In the genomic region with DNA sequence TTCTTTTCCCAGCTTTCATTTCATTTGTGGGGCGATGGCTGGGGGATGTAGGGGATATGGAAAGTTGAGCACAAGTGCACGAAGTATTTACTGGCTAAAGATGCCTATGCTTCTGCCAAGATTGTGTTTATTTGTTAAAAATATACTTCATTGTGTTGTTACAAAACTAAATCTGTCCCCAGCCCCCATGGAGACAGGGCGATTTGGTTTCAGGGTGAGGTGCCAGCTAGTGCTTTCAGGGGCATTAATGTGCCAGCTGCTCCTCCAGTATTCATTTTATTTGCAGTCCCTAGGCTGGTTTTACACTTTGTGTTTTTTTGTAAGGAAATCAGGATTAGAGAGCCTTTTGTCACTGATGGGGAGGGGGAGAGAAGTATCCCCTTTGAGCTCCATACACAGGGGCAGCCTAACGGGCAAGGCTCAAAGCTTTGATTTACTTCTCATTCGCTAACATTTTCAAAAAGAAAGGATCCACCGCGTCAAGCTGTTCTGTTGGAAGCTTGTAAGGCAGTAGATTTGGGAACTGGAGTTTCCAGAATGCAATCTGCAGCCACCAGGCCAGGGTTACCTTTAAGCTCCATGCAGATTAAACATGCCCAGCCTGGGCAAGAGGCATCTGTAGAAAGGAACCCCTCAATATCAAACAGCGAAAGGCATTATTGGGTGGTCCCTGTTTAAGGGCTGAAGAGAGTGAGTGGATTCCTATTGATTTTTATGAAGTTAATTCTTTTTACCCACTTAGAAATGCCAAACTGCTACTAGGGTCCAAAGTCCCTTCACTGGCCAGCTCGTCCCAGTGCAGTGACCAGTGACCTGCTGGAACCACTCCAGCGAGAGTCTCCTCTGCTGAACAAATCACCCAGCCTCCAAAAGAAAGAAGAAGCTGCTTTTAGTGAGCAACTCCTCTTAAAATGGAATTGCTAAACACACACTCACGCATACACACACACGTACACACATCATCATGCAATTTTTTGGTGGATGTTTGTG, we compare ENCODE assay signal across 9 cellular contexts.
DNase-seq lines count a peak whose midpoint lies in the region; ATAC-seq and TF ChIP-seq lines count a peak whose summit lies in the region.
"Had no signal": no experiment of that assay in that cellular context is flagged by ENCODE, and none has a peak within 500 bp of the region (broad histone marks: within the 10 kb centered on the region; RNA-seq: fewer than 3 reads in every experiment).

No MANE protein-coding gene starts in this region.

- H3K27me3 ChIP-seq in upper lobe of left lung: no peaks in the 10 kb centered on the region
- H3K27me3 ChIP-seq in PC-9 (ENCODE audit: insufficient read depth, low read depth): no peaks in the 10 kb centered on the region

- H3F3A ChIP-seq in PC-9 (ENCODE audit: insufficient read depth, low read depth): no peaks in the 10 kb centered on the region

- peaks cover 25% of the 10 kb centered on the region for H3K4me1 ChIP-seq in mucosa of descending colon (ENCODE audit: low read depth)
- peaks cover 30 to 43% (median 41%) of the 10 kb centered on the region in 4 donors for H3K4me1 ChIP-seq in upper lobe of left lung
- H3K4me1 ChIP-seq in PC-9 (replicated peaks; ENCODE audit: insufficient read depth): no peaks in the 10 kb centered on the region

- H3K9me2 ChIP-seq in PC-9 (ENCODE audit: insufficient read depth): no peaks in the 10 kb centered on the region

- intact Hi-C loops in mucosa of descending colon (cut with DNase I, micrococcal nuclease) (loop anchor here in 1 of 2 donors (5.0 kb wide), 1 partner anchor 48 kb away; no protein-coding TSS in a partner anchor), PC-9 (cut with micrococcal nuclease; ENCODE audit: unreplicated experiment) (no loop called here)

- peak overlapping the region; percentile 37 for H3K27ac ChIP-seq in angular gyrus (ENCODE audit: low read depth, low read length)
- H3K27ac ChIP-seq in upper lobe of left lung: peak overlapping the region; percentile 78 to 84 (median 81)
- no peak overlapping the region for H3K27ac ChIP-seq in PC-9

- H3K36me3 ChIP-seq in mucosa of descending colon (ENCODE audit: low read depth) (no peaks in the 10 kb centered on the region), upper lobe of left lung (no peaks in the 10 kb centered on the region), PC-9 (ENCODE audit: low read depth) (no peaks in the 10 kb centered on the region)

- no peak overlapping the region for H3K4me2 ChIP-seq in PC-9

- H3K9me3 ChIP-seq in mucosa of descending colon (no peaks in the 10 kb centered on the region), upper lobe of left lung (no peaks in the 10 kb centered on the region), PC-9 (ENCODE audit: insufficient read depth, low read depth) (no peaks in the 10 kb centered on the region)

- ATAC-seq in mucosa of descending colon (peak; percentile 42), upper lobe of left lung (ENCODE audit: low FRiP score in 2 of 2) (peak in 1 of 2 donors; percentile 50)

- no peak overlapping the region for H3K4me3 ChIP-seq in mucosa of descending colon
- no peak overlapping the region for H3K4me3 ChIP-seq in upper lobe of left lung
- H3K4me3 ChIP-seq in PC-9: no peak overlapping the region

- no peak for TF ChIP-seq CTCF in mucosa of descending colon (IDR thresholded peaks at IDR 0.05)
- TF ChIP-seq CTCF in upper lobe of left lung (IDR thresholded peaks at IDR 0.05): no peak
- TF ChIP-seq CTCF in PC-9 (conservative IDR thresholded peaks at IDR 0.05): no peak

- no peak overlapping the region for H3K4me3 Mint-ChIP-seq in activated naive CD4-positive, alpha-beta T cell treated with anti-CD3 and anti-CD28 coated beads, Interleukin-2, amount 10 ng/mL, durations not matched to agents 7 days and 5 days

- no peak overlapping the region for H2AFZ ChIP-seq in PC-9

- no peaks in the 10 kb centered on the region for H3K27me3 Mint-ChIP-seq in activated naive CD4-positive, alpha-beta T cell treated with anti-CD3 and anti-CD28 coated beads, Interleukin-2, amount 10 ng/mL, durations not matched to agents 7 days and 5 days

- no peak for TF ChIP-seq POLR2A in upper lobe of left lung (IDR thresholded peaks at IDR 0.05)

- 74 to 77% methylated on average over 12 of the region's 12 CpGs for WGBS in upper lobe of left lung, 2 donors

- H3K4me1 Mint-ChIP-seq in activated naive CD4-positive, alpha-beta T cell treated with anti-CD3 and anti-CD28 coated beads, Interleukin-2, amount 10 ng/mL, durations not matched to agents 7 days and 5 days: peaks cover 42% of the 10 kb centered on the region

- no peaks in the 10 kb centered on the region for H3K79me2 ChIP-seq in PC-9 (ENCODE audit: low read depth)

- TF ChIP-seq EP300 in upper lobe of left lung (IDR thresholded peaks at IDR 0.05): no peak

- no peaks in the 10 kb centered on the region for H4K20me1 ChIP-seq in PC-9 (ENCODE audit: insufficient read depth)

- POLR2A ChIA-PET in PC-9 (lab: Charles Lee; ENCODE audit: unreplicated experiment): interaction anchor here (0.6 kb wide), 2 partner anchors 379 to 696 kb away, joined by 3 read pairs; no protein-coding TSS in a partner anchor

- peaks cover 6% of the 10 kb centered on the region for H3K9me3 Mint-ChIP-seq in activated naive CD4-positive, alpha-beta T cell treated with anti-CD3 and anti-CD28 coated beads, Interleukin-2, amount 10 ng/mL, durations not matched to agents 7 days and 5 days

- H3K36me3 Mint-ChIP-seq in activated naive CD4-positive, alpha-beta T cell treated with anti-CD3 and anti-CD28 coated beads, Interleukin-2, amount 10 ng/mL, durations not matched to agents 7 days and 5 days: peaks cover 3% of the 10 kb centered on the region

- no TSS peak for BruUV-seq in PC-9 (replicated peaks; lab: Mats Ljungman, UMichigan)

- H3K27ac Mint-ChIP-seq in activated naive CD4-positive, alpha-beta T cell treated with anti-CD3 and anti-CD28 coated beads, Interleukin-2, amount 10 ng/mL, durations not matched to agents 7 days and 5 days: peak overlapping the region; percentile 33

- CTCF ChIA-PET in activated naive CD4-positive, alpha-beta T cell treated with anti-CD3 and anti-CD28 coated beads, Interleukin-2, amount 10 ng/mL, durations not matched to agents 7 days and 5 days (lab: Charles Lee): interaction anchor here (0.6 to 6.3 kb wide), 11 partner anchors 10 to 363 kb away, joined by 3 to 54 read pairs (median 4); no protein-coding TSS in a partner anchor
- CTCF ChIA-PET in PC-9 (lab: Charles Lee): no interaction called here

- no peak for DNase-seq in activated naive CD4-positive, alpha-beta T cell treated with anti-CD3 and anti-CD28 coated beads, Interleukin-2, amount 10 ng/mL, durations not matched to agents 7 days and 5 days
- no peak for DNase-seq in activated naive CD4-positive, alpha-beta T cell treated with Interleukin-2 at 50 U/mL for 16 hours
- peak in 2 of 3 donors; percentile 32 to 35 for DNase-seq in mucosa of descending colon
- DNase-seq in upper lobe of left lung: peak in 1 of 2 donors; percentile 65
- DNase-seq in HCEC 1CT: no peak
- no peak for DNase-seq in EL
- no peak for DNase-seq in PC-9
- DNase-seq: activated CD8-positive, alpha-beta memory T cell treated with anti-CD3 and anti-CD28 coated beads, Interleukin-2, amount 50 U/mL, for 48 hours had no signal

Comparison
In these comparisons a context has a peak if more than half of its experiments do, and no peak if none do; other contexts are left out.
1. DNase-seq: peak in mucosa of descending colon (2 of 3); none in activated naive CD4-positive, alpha-beta T cell treated with anti-CD3 and anti-CD28 coated beads, Interleukin-2, amount 10 ng/mL, durations not matched to agents 7 days and 5 days (single experiment), activated naive CD4-positive, alpha-beta T cell treated with Interleukin-2 at 50 U/mL for 16 hours (single experiment), HCEC 1CT (single experiment), EL (single experiment) and PC-9 (0 of 2).